In the genomic region with DNA sequence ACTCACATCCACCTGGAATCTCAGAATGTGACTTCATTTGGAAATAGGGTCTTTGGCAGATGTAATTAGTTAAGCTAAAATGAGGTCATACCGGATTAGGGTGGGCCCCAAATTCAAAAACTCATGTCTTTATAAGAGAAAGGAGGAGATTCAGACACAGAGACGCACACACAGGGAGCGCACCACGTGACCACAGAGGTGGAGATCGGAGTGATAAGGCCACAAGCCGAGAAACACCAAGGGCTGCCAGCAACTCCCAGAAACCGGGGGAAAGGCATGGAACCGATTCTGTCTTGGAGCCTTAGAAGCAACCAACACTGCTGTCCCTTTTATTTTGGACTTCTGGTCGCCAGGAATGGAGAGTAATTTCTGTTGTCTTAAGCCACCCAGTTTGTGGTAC, we compare ENCODE assay signal across 3 cellular contexts.
TF ChIP-seq lines count a peak whose summit lies in the region.

No MANE protein-coding gene starts in this region.

TF ChIP-seq in SK-N-SH, 30 proteins besides CTCF, POLR2A, EP300 and RAD21:
- TF ChIP-seq, protein P1, sequence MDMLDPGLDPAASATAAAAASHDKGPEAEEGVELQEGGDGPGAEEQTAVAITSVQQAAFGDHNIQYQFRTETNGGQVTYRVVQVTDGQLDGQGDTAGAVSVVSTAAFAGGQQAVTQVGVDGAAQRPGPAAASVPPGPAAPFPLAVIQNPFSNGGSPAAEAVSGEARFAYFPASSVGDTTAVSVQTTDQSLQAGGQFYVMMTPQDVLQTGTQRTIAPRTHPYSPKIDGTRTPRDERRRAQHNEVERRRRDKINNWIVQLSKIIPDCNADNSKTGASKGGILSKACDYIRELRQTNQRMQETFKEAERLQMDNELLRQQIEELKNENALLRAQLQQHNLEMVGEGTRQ (IDR thresholded peaks at IDR 0.05; ENCODE audit: borderline replicate concordance, low read depth, low read length) = peak; percentile 34; the same call in 1 of the 2 replicates
- TF ChIP-seq, protein P2, sequence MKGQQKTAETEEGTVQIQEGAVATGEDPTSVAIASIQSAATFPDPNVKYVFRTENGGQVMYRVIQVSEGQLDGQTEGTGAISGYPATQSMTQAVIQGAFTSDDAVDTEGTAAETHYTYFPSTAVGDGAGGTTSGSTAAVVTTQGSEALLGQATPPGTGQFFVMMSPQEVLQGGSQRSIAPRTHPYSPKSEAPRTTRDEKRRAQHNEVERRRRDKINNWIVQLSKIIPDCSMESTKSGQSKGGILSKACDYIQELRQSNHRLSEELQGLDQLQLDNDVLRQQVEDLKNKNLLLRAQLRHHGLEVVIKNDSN (IDR thresholded peaks at IDR 0.05; ENCODE audit: borderline replicate concordance, low read depth) = peak; percentile 79
- TF ChIP-seq GATA2 (CRISPR knock-in tag; IDR thresholded peaks at IDR 0.05) (peak; percentile 89), YY1 (IDR thresholded peaks at IDR 0.05; ENCODE audit: low read depth) (no peak)
TF ChIP-seq in SK-N-SH: peak in this region for 3.

TF ChIP-seq in SK-N-SH treated with all-trans-retinoic acid at 6 μM for 48 hours, 23 proteins besides CTCF, POLR2A, EP300 and RAD21:
- TF ChIP-seq, protein P3, sequence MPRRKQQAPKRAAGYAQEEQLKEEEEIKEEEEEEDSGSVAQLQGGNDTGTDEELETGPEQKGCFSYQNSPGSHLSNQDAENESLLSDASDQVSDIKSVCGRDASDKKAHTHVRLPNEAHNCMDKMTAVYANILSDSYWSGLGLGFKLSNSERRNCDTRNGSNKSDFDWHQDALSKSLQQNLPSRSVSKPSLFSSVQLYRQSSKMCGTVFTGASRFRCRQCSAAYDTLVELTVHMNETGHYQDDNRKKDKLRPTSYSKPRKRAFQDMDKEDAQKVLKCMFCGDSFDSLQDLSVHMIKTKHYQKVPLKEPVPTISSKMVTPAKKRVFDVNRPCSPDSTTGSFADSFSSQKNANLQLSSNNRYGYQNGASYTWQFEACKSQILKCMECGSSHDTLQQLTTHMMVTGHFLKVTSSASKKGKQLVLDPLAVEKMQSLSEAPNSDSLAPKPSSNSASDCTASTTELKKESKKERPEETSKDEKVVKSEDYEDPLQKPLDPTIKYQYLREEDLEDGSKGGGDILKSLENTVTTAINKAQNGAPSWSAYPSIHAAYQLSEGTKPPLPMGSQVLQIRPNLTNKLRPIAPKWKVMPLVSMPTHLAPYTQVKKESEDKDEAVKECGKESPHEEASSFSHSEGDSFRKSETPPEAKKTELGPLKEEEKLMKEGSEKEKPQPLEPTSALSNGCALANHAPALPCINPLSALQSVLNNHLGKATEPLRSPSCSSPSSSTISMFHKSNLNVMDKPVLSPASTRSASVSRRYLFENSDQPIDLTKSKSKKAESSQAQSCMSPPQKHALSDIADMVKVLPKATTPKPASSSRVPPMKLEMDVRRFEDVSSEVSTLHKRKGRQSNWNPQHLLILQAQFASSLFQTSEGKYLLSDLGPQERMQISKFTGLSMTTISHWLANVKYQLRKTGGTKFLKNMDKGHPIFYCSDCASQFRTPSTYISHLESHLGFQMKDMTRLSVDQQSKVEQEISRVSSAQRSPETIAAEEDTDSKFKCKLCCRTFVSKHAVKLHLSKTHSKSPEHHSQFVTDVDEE (CRISPR knock-in tag; IDR thresholded peaks at IDR 0.05) = no peak
- TF ChIP-seq BACH2 (CRISPR knock-in tag; IDR thresholded peaks at IDR 0.05; ENCODE audit: borderline replicate concordance) = no peak
- TF ChIP-seq TCF4 (CRISPR knock-in tag; IDR thresholded peaks at IDR 0.05; ENCODE audit: borderline replicate concordance) = no peak
- TF ChIP-seq, protein P4, sequence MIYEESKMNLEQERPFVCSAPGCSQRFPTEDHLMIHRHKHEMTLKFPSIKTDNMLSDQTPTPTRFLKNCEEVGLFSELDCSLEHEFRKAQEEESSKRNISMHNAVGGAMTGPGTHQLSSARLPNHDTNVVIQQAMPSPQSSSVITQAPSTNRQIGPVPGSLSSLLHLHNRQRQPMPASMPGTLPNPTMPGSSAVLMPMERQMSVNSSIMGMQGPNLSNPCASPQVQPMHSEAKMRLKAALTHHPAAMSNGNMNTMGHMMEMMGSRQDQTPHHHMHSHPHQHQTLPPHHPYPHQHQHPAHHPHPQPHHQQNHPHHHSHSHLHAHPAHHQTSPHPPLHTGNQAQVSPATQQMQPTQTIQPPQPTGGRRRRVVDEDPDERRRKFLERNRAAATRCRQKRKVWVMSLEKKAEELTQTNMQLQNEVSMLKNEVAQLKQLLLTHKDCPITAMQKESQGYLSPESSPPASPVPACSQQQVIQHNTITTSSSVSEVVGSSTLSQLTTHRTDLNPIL (CRISPR knock-in tag; IDR thresholded peaks at IDR 0.05; ENCODE audit: low read depth) = no peak
- TF ChIP-seq OSR1 (CRISPR knock-in tag; IDR thresholded peaks at IDR 0.05) = no peak
- no peak for TF ChIP-seq ZFP30 (CRISPR knock-in tag; IDR thresholded peaks at IDR 0.05)

TF ChIP-seq in K562, 482 proteins besides CTCF, POLR2A, EP300 and RAD21 (continued from another document):
- TF ChIP-seq, protein P5, sequence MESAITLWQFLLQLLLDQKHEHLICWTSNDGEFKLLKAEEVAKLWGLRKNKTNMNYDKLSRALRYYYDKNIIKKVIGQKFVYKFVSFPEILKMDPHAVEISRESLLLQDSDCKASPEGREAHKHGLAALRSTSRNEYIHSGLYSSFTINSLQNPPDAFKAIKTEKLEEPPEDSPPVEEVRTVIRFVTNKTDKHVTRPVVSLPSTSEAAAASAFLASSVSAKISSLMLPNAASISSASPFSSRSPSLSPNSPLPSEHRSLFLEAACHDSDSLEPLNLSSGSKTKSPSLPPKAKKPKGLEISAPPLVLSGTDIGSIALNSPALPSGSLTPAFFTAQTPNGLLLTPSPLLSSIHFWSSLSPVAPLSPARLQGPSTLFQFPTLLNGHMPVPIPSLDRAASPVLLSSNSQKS (CRISPR knock-in tag; IDR thresholded peaks at IDR 0.05) = no peak
- TF ChIP-seq, protein P1 (CRISPR knock-in tag; IDR thresholded peaks at IDR 0.05) = peak; percentile 92
- no peak for TF ChIP-seq ZBTB8A (IDR thresholded peaks at IDR 0.05; ENCODE audit: partially characterized antibody)
- TF ChIP-seq SIRT6 (IDR thresholded peaks at IDR 0.05; ENCODE audit: low read depth, low read length) = no peak
- TF ChIP-seq TOE1 (IDR thresholded peaks at IDR 0.05; ENCODE audit: borderline replicate concordance) = peak; percentile 37; the same call in 1 of the 2 replicates
- TF ChIP-seq TOE1 (CRISPR knock-in tag; IDR thresholded peaks at IDR 0.05; ENCODE audit: borderline replicate concordance, low read depth) = no peak
- TF ChIP-seq, protein P6, sequence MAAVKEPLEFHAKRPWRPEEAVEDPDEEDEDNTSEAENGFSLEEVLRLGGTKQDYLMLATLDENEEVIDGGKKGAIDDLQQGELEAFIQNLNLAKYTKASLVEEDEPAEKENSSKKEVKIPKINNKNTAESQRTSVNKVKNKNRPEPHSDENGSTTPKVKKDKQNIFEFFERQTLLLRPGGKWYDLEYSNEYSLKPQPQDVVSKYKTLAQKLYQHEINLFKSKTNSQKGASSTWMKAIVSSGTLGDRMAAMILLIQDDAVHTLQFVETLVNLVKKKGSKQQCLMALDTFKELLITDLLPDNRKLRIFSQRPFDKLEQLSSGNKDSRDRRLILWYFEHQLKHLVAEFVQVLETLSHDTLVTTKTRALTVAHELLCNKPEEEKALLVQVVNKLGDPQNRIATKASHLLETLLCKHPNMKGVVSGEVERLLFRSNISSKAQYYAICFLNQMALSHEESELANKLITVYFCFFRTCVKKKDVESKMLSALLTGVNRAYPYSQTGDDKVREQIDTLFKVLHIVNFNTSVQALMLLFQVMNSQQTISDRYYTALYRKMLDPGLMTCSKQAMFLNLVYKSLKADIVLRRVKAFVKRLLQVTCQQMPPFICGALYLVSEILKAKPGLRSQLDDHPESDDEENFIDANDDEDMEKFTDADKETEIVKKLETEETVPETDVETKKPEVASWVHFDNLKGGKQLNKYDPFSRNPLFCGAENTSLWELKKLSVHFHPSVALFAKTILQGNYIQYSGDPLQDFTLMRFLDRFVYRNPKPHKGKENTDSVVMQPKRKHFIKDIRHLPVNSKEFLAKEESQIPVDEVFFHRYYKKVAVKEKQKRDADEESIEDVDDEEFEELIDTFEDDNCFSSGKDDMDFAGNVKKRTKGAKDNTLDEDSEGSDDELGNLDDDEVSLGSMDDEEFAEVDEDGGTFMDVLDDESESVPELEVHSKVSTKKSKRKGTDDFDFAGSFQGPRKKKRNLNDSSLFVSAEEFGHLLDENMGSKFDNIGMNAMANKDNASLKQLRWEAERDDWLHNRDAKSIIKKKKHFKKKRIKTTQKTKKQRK (IDR thresholded peaks at IDR 0.05; ENCODE audit: borderline replicate concordance, low read depth, low read length) = no peak
- TF ChIP-seq RAD51 (IDR thresholded peaks at IDR 0.05; ENCODE audit: borderline replicate concordance, low read depth) = peak; percentile 83
- no peak for TF ChIP-seq ZNF12 (CRISPR knock-in tag; IDR thresholded peaks at IDR 0.05)
- TF ChIP-seq ZNF589 (CRISPR knock-in tag; IDR thresholded peaks at IDR 0.05; ENCODE audit: low read depth) = no peak
- no peak for TF ChIP-seq SAP30 (IDR thresholded peaks at IDR 0.05; ENCODE audit: borderline replicate concordance, insufficient read depth, low read depth, low read length, poor library complexity, severe bottlenecking)
- peak; percentile 35; the same call in 1 of the 2 replicates for TF ChIP-seq GATA2 (CRISPR knock-in tag; IDR thresholded peaks at IDR 0.05)
- TF ChIP-seq, protein P7, sequence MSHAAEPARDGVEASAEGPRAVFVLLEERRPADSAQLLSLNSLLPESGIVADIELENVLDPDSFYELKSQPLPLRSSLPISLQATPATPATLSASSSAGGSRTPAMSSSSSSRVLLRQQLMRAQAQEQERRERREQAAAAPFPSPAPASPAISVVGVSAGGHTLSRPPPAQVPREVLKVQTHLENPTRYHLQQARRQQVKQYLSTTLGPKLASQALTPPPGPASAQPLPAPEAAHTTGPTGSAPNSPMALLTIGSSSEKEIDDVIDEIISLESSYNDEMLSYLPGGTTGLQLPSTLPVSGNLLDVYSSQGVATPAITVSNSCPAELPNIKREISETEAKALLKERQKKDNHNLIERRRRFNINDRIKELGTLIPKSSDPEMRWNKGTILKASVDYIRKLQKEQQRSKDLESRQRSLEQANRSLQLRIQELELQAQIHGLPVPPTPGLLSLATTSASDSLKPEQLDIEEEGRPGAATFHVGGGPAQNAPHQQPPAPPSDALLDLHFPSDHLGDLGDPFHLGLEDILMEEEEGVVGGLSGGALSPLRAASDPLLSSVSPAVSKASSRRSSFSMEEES (CRISPR knock-in tag; IDR thresholded peaks at IDR 0.05) = peak; percentile 91
- TF ChIP-seq, protein P2 (CRISPR knock-in tag; IDR thresholded peaks at IDR 0.05) = peak; percentile 78
- no peak for TF ChIP-seq ZNF507 (tag; conservative IDR thresholded peaks at IDR 0.05)
